ENCODE assay signal across 14 cellular contexts in genomic region chr16:30533146-30533522, GRCh38. TPM values are rescaled to one million over a fixed set of nuclear protein-coding genes. Genes with fewer than 3 reads are reported as not detected.
DNase-seq lines count a peak whose midpoint lies in the region; ATAC-seq and TF ChIP-seq lines count a peak whose summit lies in the region.
"Had no signal": no experiment of that assay in that cellular context is flagged by ENCODE, and none has a peak within 500 bp of the region (broad histone marks: within the 10 kb centered on the region; RNA-seq: fewer than 3 reads in every experiment).

No MANE protein-coding gene starts in this region.

- peak overlapping the region; percentile 81 for H3K4me2 ChIP-seq in hepatocyte

- H3K27me3 ChIP-seq in hepatocyte, result no peaks in the 10 kb centered on the region

- 77% methylated on average over 11 of the region's 11 CpGs for WGBS in hepatocyte (ENCODE audit: low lambda C conversion rate, missing lambda C conversion rate)

- H3K36me3 ChIP-seq in hepatocyte (replicated peaks; ENCODE audit: insufficient read depth, low read depth), result no peaks in the 10 kb centered on the region

- H3K4me3 Mint-ChIP-seq in activated T-cell treated with anti-CD3 and anti-CD28 coated beads, Interleukin-2, amount 50 U/mL, for 4 hours, result peak overlapping the region; percentile 89
- H3K4me3 Mint-ChIP-seq in WTC11, result peak overlapping the region; percentile 68
- H3K4me3 Mint-ChIP-seq in stimulated activated memory B cell treated with anti-CD40 and anti-IgM and Interleukin-4, amounts not matched to agents 10 μg/mL and 1 μg/mL and 100 μg/mL, for 72 hours, result peak overlapping the region; percentile 78

- H3K27ac Mint-ChIP-seq in WTC11, result peak overlapping the region; percentile 84
- peak overlapping the region; percentile 95 for H3K27ac Mint-ChIP-seq in stimulated activated memory B cell treated with anti-CD40 and anti-IgM and Interleukin-4, amounts not matched to agents 10 μg/mL and 1 μg/mL and 100 μg/mL, for 72 hours

- H3K4me3 ChIP-seq in hepatocyte, result no peak overlapping the region

- H3K4me1 Mint-ChIP-seq in activated T-cell treated with anti-CD3 and anti-CD28 coated beads, Interleukin-2, amount 50 U/mL, for 4 hours (ENCODE audit: low read depth), result peaks cover 40% of the 10 kb centered on the region
- peaks cover 30% of the 10 kb centered on the region for H3K4me1 Mint-ChIP-seq in WTC11
- H3K4me1 Mint-ChIP-seq in stimulated activated memory B cell treated with anti-CD40 and anti-IgM and Interleukin-4, amounts not matched to agents 10 μg/mL and 1 μg/mL and 100 μg/mL, for 72 hours, result peaks cover 42% of the 10 kb centered on the region

- peaks cover 2% of the 10 kb centered on the region for H3K36me3 Mint-ChIP-seq in activated T-cell treated with anti-CD3 and anti-CD28 coated beads, Interleukin-2, amount 50 U/mL, for 4 hours (ENCODE audit: insufficient read depth)
- peaks cover 16% of the 10 kb centered on the region for H3K36me3 Mint-ChIP-seq in WTC11
- H3K36me3 Mint-ChIP-seq in stimulated activated memory B cell treated with anti-CD40 and anti-IgM and Interleukin-4, amounts not matched to agents 10 μg/mL and 1 μg/mL and 100 μg/mL, for 72 hours, result peaks cover 4% of the 10 kb centered on the region

- DNase-seq in activated T-cell treated with anti-CD3 and anti-CD28 coated beads, Interleukin-2, amount 50 U/mL, for 4 hours, result no peak
- no peak for DNase-seq in activated T-cell treated with anti-CD3 and anti-CD28 coated beads for 4 hours
- DNase-seq in WTC11 (ENCODE audit: low spot score), result no peak
- no peak for DNase-seq in hepatocyte (ENCODE audit: low spot score)
- no peak for DNase-seq in HUDEP-2 (lab: John Stamatoyannopoulos, UW; ENCODE audit: unreplicated experiment in 76 of 76)
- no peak for DNase-seq in stimulated activated CD4-positive, alpha-beta T cell treated with anti-CD3 and anti-CD28 coated beads, Interleukin-1b, Interleukin-23, amount 100 ng/mL, for 48 hours
- DNase-seq: activated CD4-positive, alpha-beta T cell treated with anti-CD3 and anti-CD28 coated beads for 1 hour; C1 segment of cervical spinal cord; GOT3; NCI-H774; right cardiac atrium; stimulated activated naive CD4-positive, alpha-beta T cell had no signal

- ATAC-seq in activated T-cell treated with anti-CD3 and anti-CD28 coated beads, Interleukin-2, amount 50 U/mL, for 4 hours, result no peak
- ATAC-seq in WTC11 (no peak), HG03196 (IDR thresholded peaks at IDR 0.05; ENCODE audit: unreplicated experiment) (no peak)
- ATAC-seq in stimulated activated memory B cell treated with anti-CD40 and anti-IgM and Interleukin-4, amounts not matched to agents 10 μg/mL and 1 μg/mL and 100 μg/mL, for 72 hours, result no peak

- H3K9me3 ChIP-seq in hepatocyte (ENCODE audit: low read depth), result no peaks in the 10 kb centered on the region

- no peak overlapping the region for H3K27ac ChIP-seq in hepatocyte

- POLR2A ChIA-PET in WTC11 (lab: Charles Lee), result interaction anchor here (1.0 to 3.1 kb wide), 2 partner anchors 14 to 25 kb away, joined by 3 to 42 read pairs; partner anchors contain the start of gene ZNF764

- H3K4me1 ChIP-seq in hepatocyte (ENCODE audit: insufficient read depth), result peaks cover 25% of the 10 kb centered on the region

- no peaks in the 10 kb centered on the region for H4K20me1 ChIP-seq in hepatocyte (ENCODE audit: insufficient read depth, poor library complexity, severe bottlenecking)

- CTCF ChIA-PET in WTC11 (lab: Charles Lee), result interaction anchor here (1.5 to 4.7 kb wide), 2 partner anchors 53 to 82 kb away, joined by 3 to 30 read pairs; partner anchors contain the start of gene ZNF785

- TF ChIP-seq CTCF in WTC11 (IDR thresholded peaks at IDR 0.05), result no peak
- TF ChIP-seq CTCF in hepatocyte (IDR thresholded peaks at IDR 0.05; ENCODE audit: poor library complexity), result no peak

- H3K9me3 Mint-ChIP-seq in activated T-cell treated with anti-CD3 and anti-CD28 coated beads, Interleukin-2, amount 50 U/mL, for 4 hours, result no peaks in the 10 kb centered on the region
- H3K9me3 Mint-ChIP-seq in WTC11, result no peaks in the 10 kb centered on the region
- H3K9me3 Mint-ChIP-seq in stimulated activated memory B cell treated with anti-CD40 and anti-IgM and Interleukin-4, amounts not matched to agents 10 μg/mL and 1 μg/mL and 100 μg/mL, for 72 hours, result no peaks in the 10 kb centered on the region

- H3K27me3 Mint-ChIP-seq in activated T-cell treated with anti-CD3 and anti-CD28 coated beads, Interleukin-2, amount 50 U/mL, for 4 hours (ENCODE audit: low read depth), result no peaks in the 10 kb centered on the region
- no peaks in the 10 kb centered on the region for H3K27me3 Mint-ChIP-seq in WTC11 (ENCODE audit: low read depth)
- H3K27me3 Mint-ChIP-seq in stimulated activated memory B cell treated with anti-CD40 and anti-IgM and Interleukin-4, amounts not matched to agents 10 μg/mL and 1 μg/mL and 100 μg/mL, for 72 hours, result no peaks in the 10 kb centered on the region

- peaks cover 42% of the 10 kb centered on the region for H3K79me2 ChIP-seq in hepatocyte

- no peak overlapping the region for H2AFZ ChIP-seq in hepatocyte

- H3K9me2 ChIP-seq in hepatocyte (replicated peaks; ENCODE audit: insufficient read depth), result no peaks in the 10 kb centered on the region

TF ChIP-seq in WTC11, 78 proteins besides CTCF, POLR2A, EP300 and RAD21:
- TF ChIP-seq PRDM15 (CRISPR knock-in tag; IDR thresholded peaks at IDR 0.05), result peak; percentile 20; the same call in 1 of the 2 replicates
- no peak for TF ChIP-seq OVOL2 (CRISPR knock-in tag; IDR thresholded peaks at IDR 0.05; ENCODE audit: borderline replicate concordance)

RNA-seq across cellular contexts. Expression of gene ZNF747, which starts 1.5 kb away (rescaled TPM):
- 10 to 100 TPM; 14.2 to 15.4 (median 15.2) TPM for total RNA-seq in activated T-cell treated with anti-CD3 and anti-CD28 coated beads, Interleukin-2, amount 50 U/mL, for 4 hours
- total RNA-seq in WTC11 (2021) (11.3 to 11.7 TPM (median 11.5 TPM) in 3 replicates), hepatocyte (11.1 and 13.4 TPM in 2 replicates)
- 9.9 and 10.5 TPM in 2 replicates for polyA plus RNA-seq in hepatocyte

RNA-seq across cellular contexts. Expression of gene ZNF768, which starts 6.8 kb away (rescaled TPM):
- total RNA-seq in activated T-cell treated with anti-CD3 and anti-CD28 coated beads, Interleukin-2, amount 50 U/mL, for 4 hours, result 10 to 100 TPM in 2 of 3 donors, 1 to 10 TPM in 1; 9.1 to 10.7 (median 10.5) TPM
- total RNA-seq in WTC11 (2021), result 35.9 to 43.0 TPM (median 42.4 TPM) in 3 replicates
- total RNA-seq in hepatocyte, result 37.6 and 44.1 TPM in 2 replicates
- 19.9 and 25.2 TPM in 2 replicates for polyA plus RNA-seq in hepatocyte

RNA-seq across cellular contexts. Expression of gene ZNF764, which starts 25.0 kb away (rescaled TPM):
- total RNA-seq in activated T-cell treated with anti-CD3 and anti-CD28 coated beads, Interleukin-2, amount 50 U/mL, for 4 hours, result 10 to 100 TPM; 21.2 to 23.4 (median 22.5) TPM
- total RNA-seq in WTC11 (2021), result 9.0 to 10.4 TPM (median 9.1 TPM) in 3 replicates
- 9.8 and 13.8 TPM in 2 replicates for total RNA-seq in hepatocyte
- 12.1 and 12.5 TPM in 2 replicates for polyA plus RNA-seq in hepatocyte

RNA-seq across cellular contexts. Expression of gene ZNF688, which starts 38.4 kb away (rescaled TPM):
- total RNA-seq in activated T-cell treated with anti-CD3 and anti-CD28 coated beads, Interleukin-2, amount 50 U/mL, for 4 hours, result 1 to 10 TPM; 5.6 to 8.1 (median 7.4) TPM
- total RNA-seq in WTC11 (2021) (4.2 to 6.0 TPM (median 4.9 TPM) in 3 replicates), hepatocyte (7.1 and 9.8 TPM in 2 replicates)
- 21.0 and 21.3 TPM in 2 replicates for polyA plus RNA-seq in hepatocyte

RNA-seq across cellular contexts. Expression of gene ZNF785, which starts 52.4 kb away (rescaled TPM):
- 1 to 10 TPM; 4.7 to 9.5 (median 6.8) TPM for total RNA-seq in activated T-cell treated with anti-CD3 and anti-CD28 coated beads, Interleukin-2, amount 50 U/mL, for 4 hours
- total RNA-seq in WTC11 (2021) (15.4 to 16.5 TPM (median 16.0 TPM) in 3 replicates), hepatocyte (10.8 and 11.7 TPM in 2 replicates)
- polyA plus RNA-seq in hepatocyte, result 7.3 and 10.0 TPM in 2 replicates
